8 cellular contexts compared by ENCODE assay signal in genomic region chr16:74862743-74863244, GRCh38.
A peak's percentile ranks its signal among the peaks of the same experiment; 100 is the strongest.
DNase-seq lines count a peak whose midpoint lies in the region; ATAC-seq and TF ChIP-seq lines count a peak whose summit lies in the region.

No MANE protein-coding gene starts in this region.

- H2AFZ ChIP-seq in GM23338: no peak overlapping the region

- H3K4me3 ChIP-seq in heart right ventricle (no peak overlapping the region), GM23338 (no peak overlapping the region), WI38 (ENCODE audit: low read depth, low read length) (no peak overlapping the region)

- WGBS in heart right ventricle, 2 donors: 24 to 32% methylated on average over 10 of the region's 10 CpGs

- H3K4me2 ChIP-seq in GM23338: no peak overlapping the region

- H3K9me3 Mint-ChIP-seq in GM23338: no peaks in the 10 kb centered on the region; the same call in 2 of the 3 replicates

- DNase-seq in heart right ventricle (no peak), Right ventricle myocardium inferior (ENCODE audit: missing footprints) (no peak), GM23338 (ENCODE audit: low spot score) (peak; percentile 80), NCI-H1694 treated with DMSO at 0.1 percent for 48 hours (lab: John Stamatoyannopoulos, UW) (peak; percentile 58), left ventricle myocardium superior (no peak), smooth muscle cell of the brain vasculature (ENCODE audit: low read depth, low spot score) (peak; percentile 9)

- H4K20me1 ChIP-seq in GM23338 (replicated peaks; ENCODE audit: insufficient read depth): no peaks in the 10 kb centered on the region

- H3K4me3 Mint-ChIP-seq in GM23338: no peak overlapping the region

- peaks cover 27% of the 10 kb centered on the region for H3K4me1 Mint-ChIP-seq in GM23338

- peak in 2 of 8 donors; percentile 56 to 57 for ATAC-seq in heart right ventricle
- no peak for ATAC-seq in Right ventricle myocardium inferior
- ATAC-seq in GM23338: peak; percentile 46
- peak; percentile 38 for ATAC-seq in left ventricle myocardium superior
- ATAC-seq in HG02938 (IDR thresholded peaks at IDR 0.05; ENCODE audit: unreplicated experiment): no peak

- H3K9me2 ChIP-seq in GM23338 (ENCODE audit: insufficient read depth): no peaks in the 10 kb centered on the region

- H3K4me1 ChIP-seq in heart right ventricle (peaks cover 0 to 8% (median 1%) of the 10 kb centered on the region in 9 donors), GM23338 (ENCODE audit: insufficient read depth) (peaks cover 26% of the 10 kb centered on the region)

- no peaks in the 10 kb centered on the region for H3K79me2 ChIP-seq in GM23338 (replicated peaks; ENCODE audit: insufficient read depth)

- no peaks in the 10 kb centered on the region for H3F3A ChIP-seq in GM23338 (replicated peaks; ENCODE audit: low read depth)

- H3K36me3 ChIP-seq in heart right ventricle: no peaks in the 10 kb centered on the region
- no peaks in the 10 kb centered on the region for H3K36me3 ChIP-seq in GM23338 (ENCODE audit: insufficient read depth)

- intact Hi-C loops in heart right ventricle (cut with DNase I): loop anchor here in 8 of 10 donors (1.0 to 10.0 kb wide), 7 partner anchors 45 to 252 kb away; partner anchors contain the start of gene LDHD (in 1 of the 8)
- intact Hi-C loops in Right ventricle myocardium inferior (cut with DNase I): loop anchor here (2.0 kb wide), 2 partner anchors 50 to 154 kb away; no protein-coding TSS in a partner anchor
- intact Hi-C loops in left ventricle myocardium superior (cut with micrococcal nuclease): loop anchor here (10.0 kb wide), 1 partner anchor 158 kb away; the partner anchor contains the start of gene MLKL

- H3K36me3 Mint-ChIP-seq in GM23338 (ENCODE audit: low read depth): no peaks in the 10 kb centered on the region; the same call in 2 of the 3 replicates

- H3K27me3 Mint-ChIP-seq in GM23338 (ENCODE audit: insufficient read depth, low read depth, poor library complexity): peaks cover 10% of the 10 kb centered on the region

- H3K27ac Mint-ChIP-seq in GM23338: no peak overlapping the region

- TF ChIP-seq CTCF in heart right ventricle (IDR thresholded peaks at IDR 0.05): peak; percentile 65 to 93 (median 81)
- peak; percentile 91 to 98 for TF ChIP-seq CTCF in GM23338 (conservative IDR thresholded peaks at IDR 0.05; ENCODE audit: low read depth in 2 of 2)
- peak; percentile 53 for TF ChIP-seq CTCF in WI38 (IDR thresholded peaks at IDR 0.05; ENCODE audit: low read depth, low read length)

- H3K27me3 ChIP-seq in heart right ventricle (no peaks in the 10 kb centered on the region), GM23338 (ENCODE audit: insufficient read depth) (no peaks in the 10 kb centered on the region)

- no peaks in the 10 kb centered on the region for H3K9me3 ChIP-seq in heart right ventricle

- H3K27ac ChIP-seq in heart right ventricle (no peak overlapping the region), GM23338 (ENCODE audit: low read depth) (no peak overlapping the region)

TF ChIP-seq in GM23338, 12 proteins besides CTCF, POLR2A, EP300 and RAD21:
- TF ChIP-seq CREB1 (CRISPR knock-in tag; IDR thresholded peaks at IDR 0.05; ENCODE audit: low read depth) (peak; percentile 67), STAT1 (IDR thresholded peaks at IDR 0.05; ENCODE audit: unreplicated experiment) (no peak)

Comparison
In these comparisons a context has a peak if more than half of its experiments do, and no peak if none do; other contexts are left out.
1. ATAC-seq: peak in GM23338 (single experiment) and left ventricle myocardium superior (single experiment); none in Right ventricle myocardium inferior (single experiment) and HG02938 (single experiment).
2. DNase-seq: peak in GM23338 (single experiment), NCI-H1694 treated with DMSO at 0.1 percent for 48 hours (single experiment) and smooth muscle cell of the brain vasculature (single experiment); none in heart right ventricle (0 of 2), Right ventricle myocardium inferior (single experiment) and left ventricle myocardium superior (single experiment).
3. Peak in every context shown above with its lines, with median percentiles within 50 percentile points of each other: CTCF ChIP-seq.